Comparison of ENCODE assay signal across 21 cellular contexts in the genomic region with DNA sequence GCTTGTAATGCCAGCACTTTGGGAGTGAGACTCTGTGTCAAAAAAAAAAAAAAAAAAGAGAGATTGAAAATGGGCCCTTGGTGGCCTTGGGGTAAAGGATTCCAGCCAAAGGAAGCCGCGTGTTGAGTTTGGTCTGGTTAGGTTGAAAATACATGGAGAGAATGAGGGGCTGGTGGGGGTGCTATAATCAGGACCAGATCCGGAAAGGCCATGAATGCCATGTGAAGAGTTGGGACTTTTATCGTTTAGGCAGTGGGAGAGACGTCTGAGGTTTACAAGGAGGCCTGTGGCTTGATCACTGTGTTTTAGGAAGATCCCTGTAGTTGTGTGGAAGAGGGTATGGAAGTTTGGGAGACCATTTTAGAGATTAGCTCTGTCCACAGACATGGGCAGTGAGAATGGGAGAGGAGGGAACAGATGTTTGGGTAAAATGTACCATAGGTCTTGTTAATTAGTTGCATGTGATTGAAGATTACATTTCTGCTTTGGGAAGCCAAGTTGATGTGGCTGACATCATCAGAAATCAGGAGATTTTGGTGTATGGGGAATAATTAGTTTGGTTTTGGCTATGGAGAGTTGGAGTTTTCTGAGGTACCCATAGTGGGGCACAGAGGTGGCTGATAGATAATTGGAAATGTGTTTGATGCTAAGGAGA. TPM values are rescaled to one million over a fixed set of nuclear protein-coding genes. Genes with fewer than 3 reads are reported as not detected.
DNase-seq lines count a peak whose midpoint lies in the region; ATAC-seq and TF ChIP-seq lines count a peak whose summit lies in the region.
"Had no signal": no experiment of that assay in that cellular context is flagged by ENCODE, and none has a peak within 500 bp of the region (broad histone marks: within the 10 kb centered on the region; RNA-seq: fewer than 3 reads in every experiment).

No MANE protein-coding gene starts in this region.

- no peak for DNase-seq in CD4-positive, alpha-beta T cell
- DNase-seq in MG63, result no peak
- no peak for DNase-seq in mammary epithelial cell
- DNase-seq in nephron progenitor cell, result no peak
- no peak for DNase-seq in activated T-helper 2 cell treated with anti-CD3 and anti-CD28 coated beads, Interferon-gamma antibody, Interleukin-2, Interleukin-4, amounts not matched to agents 10 μg/mL and 5 μg/mL and 100 μg/mL, durations not matched to agents 14 hours and 24 hours and 36 hours (ENCODE audit: low spot score)
- no peak for DNase-seq in T-helper 1 cell
- DNase-seq in activated gamma-delta T cell treated with Interleukin-2 at 50 U/mL for 16 hours, result no peak
- DNase-seq: COR-L47; GDM1; hippocampal formation; islet precursor cell; naive thymus-derived CD4-positive, alpha-beta T cell; NCI-H1092 treated with DMSO at 0.1 percent for 48 hours; OCI-M1; stimulated activated CD4-positive, alpha-beta T cell treated with anti-CD3 and anti-CD28 coated beads, Interleukin-2, amount 100 ng/mL, for 24 hours; stomach had no signal

- H3K27me3 ChIP-seq in CD4-positive, alpha-beta T cell (ENCODE audit: control insufficient read depth, insufficient read depth, low read length), result no peaks in the 10 kb centered on the region
- H3K27me3 ChIP-seq in MG63 (no peaks in the 10 kb centered on the region), mammary epithelial cell (ENCODE audit: insufficient read depth, low read length) (no peaks in the 10 kb centered on the region)
- H3K27me3 ChIP-seq: esophagus muscularis mucosa, stomach had no signal

- no peaks in the 10 kb centered on the region for H4K20me1 ChIP-seq in mammary epithelial cell (ENCODE audit: insufficient read depth, low read length)

- peaks cover 6% of the 10 kb centered on the region for H3K36me3 Mint-ChIP-seq in CD4-positive, alpha-beta T cell (ENCODE audit: low read depth)
- peaks cover 39% of the 10 kb centered on the region for H3K36me3 Mint-ChIP-seq in nephron progenitor cell (ENCODE audit: low read depth)
- H3K36me3 Mint-ChIP-seq in activated T-helper 2 cell treated with anti-CD3 and anti-CD28 coated beads, Interferon-gamma antibody, Interleukin-2, Interleukin-4, amounts not matched to agents 10 μg/mL and 5 μg/mL and 100 μg/mL, durations not matched to agents 14 hours and 24 hours and 36 hours (ENCODE audit: low read depth), result peaks cover 8% of the 10 kb centered on the region
- H3K36me3 Mint-ChIP-seq in activated T-helper 17 cell treated with anti-CD3 and anti-CD28 coated beads, Interleukin-2, amount 50 U/mL, for 72 hours (ENCODE audit: low read depth), result peaks cover 19% of the 10 kb centered on the region

- no peak for TF ChIP-seq CTCF in CD4-positive, alpha-beta T cell (IDR thresholded peaks at IDR 0.05)
- TF ChIP-seq CTCF in mammary epithelial cell (conservative IDR thresholded peaks at IDR 0.05 in 1 of 2, IDR thresholded peaks at IDR 0.05 in 1 of 2; ENCODE audit: extremely low read depth in 1 of 2, insufficient read depth in 1 of 2, low read depth in 1 of 2, low read length in 2 of 2), result no peak
- TF ChIP-seq CTCF in nephron progenitor cell (IDR thresholded peaks at IDR 0.05), result no peak

- peak overlapping the region; percentile 8 for H3K4me3 Mint-ChIP-seq in CD4-positive, alpha-beta T cell
- H3K4me3 Mint-ChIP-seq in nephron progenitor cell, result no peak overlapping the region
- no peak overlapping the region for H3K4me3 Mint-ChIP-seq in activated T-helper 2 cell treated with anti-CD3 and anti-CD28 coated beads, Interferon-gamma antibody, Interleukin-2, Interleukin-4, amounts not matched to agents 10 μg/mL and 5 μg/mL and 100 μg/mL, durations not matched to agents 14 hours and 24 hours and 36 hours (ENCODE audit: low read depth)
- H3K4me3 Mint-ChIP-seq in activated T-helper 17 cell treated with anti-CD3 and anti-CD28 coated beads, Interleukin-2, amount 50 U/mL, for 72 hours, result no peak overlapping the region
- H3K4me3 Mint-ChIP-seq: activated naive CD4-positive, alpha-beta T cell treated with anti-CD3 and anti-CD28 coated beads, Interleukin-2, amount 50 U/mL, for 24 hours had no signal

- WGBS in mammary epithelial cell (ENCODE audit: low coverage, missing lambda C conversion rate), result 98% methylated on average over 5 of the region's 5 CpGs

- peak overlapping the region; percentile 12; the same call in 1 of the 2 replicates for H3K4me3 ChIP-seq in MG63
- no peak overlapping the region for H3K4me3 ChIP-seq in mammary epithelial cell (replicated peaks in 1 of 3; ENCODE audit: insufficient read depth in 1 of 3, low read depth in 2 of 3, low read length in 3 of 3)
- H3K4me3 ChIP-seq: esophagus muscularis mucosa, HAP-1, stomach had no signal

- H3K4me2 ChIP-seq in mammary epithelial cell (ENCODE audit: insufficient read depth, low read depth, low read length), result peak overlapping the region; percentile 57
- H3K4me2 ChIP-seq: KMS-11 had no signal

- no peak overlapping the region for H2AFZ ChIP-seq in mammary epithelial cell (ENCODE audit: low read depth, low read length)

- BruUV-seq in mammary epithelial cell (replicated peaks; lab: Mats Ljungman, UMichigan), result no TSS peak

- H3K9ac ChIP-seq in mammary epithelial cell (ENCODE audit: insufficient read depth, low read length), result no peak overlapping the region
- H3K9ac ChIP-seq: KMS-11 had no signal

- H3K4me1 Mint-ChIP-seq in CD4-positive, alpha-beta T cell (ENCODE audit: low read depth), result peaks cover 44% of the 10 kb centered on the region
- peaks cover 48% of the 10 kb centered on the region for H3K4me1 Mint-ChIP-seq in nephron progenitor cell
- H3K4me1 Mint-ChIP-seq in activated T-helper 2 cell treated with anti-CD3 and anti-CD28 coated beads, Interferon-gamma antibody, Interleukin-2, Interleukin-4, amounts not matched to agents 10 μg/mL and 5 μg/mL and 100 μg/mL, durations not matched to agents 14 hours and 24 hours and 36 hours (ENCODE audit: low read depth), result peaks cover 26% of the 10 kb centered on the region
- H3K4me1 Mint-ChIP-seq in activated T-helper 17 cell treated with anti-CD3 and anti-CD28 coated beads, Interleukin-2, amount 50 U/mL, for 72 hours, result peaks cover 43% of the 10 kb centered on the region

- peaks cover 76% of the 10 kb centered on the region for H3K79me2 ChIP-seq in mammary epithelial cell (ENCODE audit: insufficient read depth, low read length)

- no peaks in the 10 kb centered on the region for H3K9me3 ChIP-seq in CD4-positive, alpha-beta T cell (ENCODE audit: control insufficient read depth, low read length)
- H3K9me3 ChIP-seq in MG63 (no peaks in the 10 kb centered on the region), mammary epithelial cell (replicated peaks; ENCODE audit: insufficient read depth, low read length) (no peaks in the 10 kb centered on the region)
- H3K9me3 ChIP-seq: esophagus muscularis mucosa, HAP-1, stomach had no signal

- H3K27ac ChIP-seq in CD4-positive, alpha-beta T cell (ENCODE audit: low read depth, low read length), result no peak overlapping the region
- H3K27ac ChIP-seq in mammary epithelial cell (ENCODE audit: insufficient read depth, low read depth, low read length), result peak overlapping the region; percentile 95
- H3K27ac ChIP-seq: KMS-11 had no signal

- no peaks in the 10 kb centered on the region for H3K27me3 Mint-ChIP-seq in CD4-positive, alpha-beta T cell
- no peaks in the 10 kb centered on the region for H3K27me3 Mint-ChIP-seq in nephron progenitor cell (ENCODE audit: low read depth, poor library complexity)
- peaks cover 2% of the 10 kb centered on the region for H3K27me3 Mint-ChIP-seq in activated T-helper 2 cell treated with anti-CD3 and anti-CD28 coated beads, Interferon-gamma antibody, Interleukin-2, Interleukin-4, amounts not matched to agents 10 μg/mL and 5 μg/mL and 100 μg/mL, durations not matched to agents 14 hours and 24 hours and 36 hours (ENCODE audit: low read depth)
- H3K27me3 Mint-ChIP-seq in activated T-helper 17 cell treated with anti-CD3 and anti-CD28 coated beads, Interleukin-2, amount 50 U/mL, for 72 hours, result no peaks in the 10 kb centered on the region
- H3K27me3 Mint-ChIP-seq: activated naive CD4-positive, alpha-beta T cell treated with anti-CD3 and anti-CD28 coated beads, Interleukin-2, amount 50 U/mL, for 24 hours had no signal

- CTCF ChIA-PET in CD4-positive, alpha-beta T cell (lab: Charles Lee), result no interaction called here
- CTCF ChIA-PET in mammary epithelial cell (lab: Charles Lee; ENCODE audit: low non-redundant PET), result no interaction called here

- peaks cover 45% of the 10 kb centered on the region for H3K4me1 ChIP-seq in mammary epithelial cell (ENCODE audit: insufficient read depth, low read length)

- H3K9me3 Mint-ChIP-seq in CD4-positive, alpha-beta T cell, result no peaks in the 10 kb centered on the region
- H3K9me3 Mint-ChIP-seq in nephron progenitor cell, result no peaks in the 10 kb centered on the region
- H3K9me3 Mint-ChIP-seq in activated T-helper 2 cell treated with anti-CD3 and anti-CD28 coated beads, Interferon-gamma antibody, Interleukin-2, Interleukin-4, amounts not matched to agents 10 μg/mL and 5 μg/mL and 100 μg/mL, durations not matched to agents 14 hours and 24 hours and 36 hours, result no peaks in the 10 kb centered on the region
- H3K9me3 Mint-ChIP-seq in activated T-helper 17 cell treated with anti-CD3 and anti-CD28 coated beads, Interleukin-2, amount 50 U/mL, for 72 hours, result no peaks in the 10 kb centered on the region
- H3K9me3 Mint-ChIP-seq: activated naive CD4-positive, alpha-beta T cell treated with anti-CD3 and anti-CD28 coated beads, Interleukin-2, amount 50 U/mL, for 24 hours had no signal

- in situ Hi-C loops in mammary epithelial cell (cut with MboI; ENCODE audit: low sequenced_read_pairs in 2 of 2), result loop anchor here in 1 of 2 donors (5.0 to 25.0 kb wide), 2 partner anchors 78 to 157 kb away; partner anchors contain the start of genes CAVIN4 and TEX10

- intact Hi-C loops in CD4-positive, alpha-beta T cell (cut with DNase I, micrococcal nuclease), result loop anchor here (10.0 kb wide), 1 partner anchor 1246 kb away; no protein-coding TSS in a partner anchor
- intact Hi-C loops in mammary epithelial cell (cut with micrococcal nuclease), result no loop called here
- intact Hi-C loops in activated T-helper 2 cell treated with anti-CD3 and anti-CD28 coated beads, Interferon-gamma antibody, Interleukin-2, Interleukin-4, amounts not matched to agents 10 μg/mL and 5 μg/mL and 100 μg/mL, durations not matched to agents 14 hours and 24 hours and 36 hours (cut with micrococcal nuclease), result no loop called here

- dilution Hi-C loops in mammary epithelial cell (cut with HindIII; ENCODE audit: low sequenced_read_pairs), result loop anchor here (25.0 kb wide), 1 partner anchor 157 kb away; the partner anchor contains the start of gene CAVIN4

- no peak for ATAC-seq in CD4-positive, alpha-beta T cell (ENCODE audit: poor library complexity)
- no peak for ATAC-seq in activated T-helper 17 cell treated with anti-CD3 and anti-CD28 coated beads, Interleukin-2, amount 50 U/mL, for 72 hours (replicated peaks)
- ATAC-seq: naive thymus-derived CD4-positive, alpha-beta T cell had no signal

- H3K27ac Mint-ChIP-seq in CD4-positive, alpha-beta T cell, result no peak overlapping the region
- H3K27ac Mint-ChIP-seq in nephron progenitor cell, result peak overlapping the region; percentile 6
- no peak overlapping the region for H3K27ac Mint-ChIP-seq in activated T-helper 2 cell treated with anti-CD3 and anti-CD28 coated beads, Interferon-gamma antibody, Interleukin-2, Interleukin-4, amounts not matched to agents 10 μg/mL and 5 μg/mL and 100 μg/mL, durations not matched to agents 14 hours and 24 hours and 36 hours
- no peak overlapping the region for H3K27ac Mint-ChIP-seq in activated T-helper 17 cell treated with anti-CD3 and anti-CD28 coated beads, Interleukin-2, amount 50 U/mL, for 72 hours
- H3K27ac Mint-ChIP-seq: activated naive CD4-positive, alpha-beta T cell treated with anti-CD3 and anti-CD28 coated beads, Interleukin-2, amount 50 U/mL, for 24 hours had no signal

- POLR2A ChIA-PET in CD4-positive, alpha-beta T cell (lab: Charles Lee), result no interaction called here

- H3K36me3 ChIP-seq in MG63 (peaks cover 55% of the 10 kb centered on the region), mammary epithelial cell (ENCODE audit: insufficient read depth, low read length) (no peaks in the 10 kb centered on the region)
- H3K36me3 ChIP-seq: esophagus muscularis mucosa, HAP-1, stomach had no signal

RNA-seq across cellular contexts. Expression of gene MSANTD3, which starts 3.5 kb away (rescaled TPM):
- total RNA-seq in CD4-positive, alpha-beta T cell, result 1 to 10 TPM; 8.8 to 9.6 TPM
- total RNA-seq in MG63 (2014; rRNA removed; shearing (Covaris generic); ENCODE audit: low replicate concordance), result 73.1 and 97.4 TPM in 2 replicates
- 10 to 100 TPM; 44.3 to 74.0 TPM for total RNA-seq in mammary epithelial cell
- polyA plus RNA-seq in mammary epithelial cell, result 46.8 TPM
- 36.7 TPM for polyA minus RNA-seq in mammary epithelial cell
- total RNA-seq in activated T-helper 2 cell treated with anti-CD3 and anti-CD28 coated beads, Interferon-gamma antibody, Interleukin-2, Interleukin-4, amounts not matched to agents 10 μg/mL and 5 μg/mL and 100 μg/mL, durations not matched to agents 14 hours and 24 hours and 36 hours, result 16.2 and 17.6 TPM in 2 replicates
- 10 to 100 TPM; 17.3 to 23.3 TPM for total RNA-seq in activated T-helper 17 cell treated with anti-CD3 and anti-CD28 coated beads, Interleukin-2, amount 50 U/mL, for 72 hours

RNA-seq across cellular contexts. Expression of gene TMEFF1, which starts 42.5 kb away (rescaled TPM):
- total RNA-seq in CD4-positive, alpha-beta T cell, result not detected
- total RNA-seq in MG63 (2014; rRNA removed; shearing (Covaris generic); ENCODE audit: low replicate concordance), result 8.8 TPM in 1 of 2 replicates, not detected in the other
- under 1 TPM; 0.26 to 0.33 TPM for total RNA-seq in mammary epithelial cell
- polyA plus RNA-seq in mammary epithelial cell, result 0.32 TPM
- not detected for polyA minus RNA-seq in mammary epithelial cell
- total RNA-seq in activated T-helper 2 cell treated with anti-CD3 and anti-CD28 coated beads, Interferon-gamma antibody, Interleukin-2, Interleukin-4, amounts not matched to agents 10 μg/mL and 5 μg/mL and 100 μg/mL, durations not matched to agents 14 hours and 24 hours and 36 hours, result 0.52 and 1.1 TPM in 2 replicates
- under 1 TPM in 1 of 2 donors, not detected in 1; 0.37 TPM for total RNA-seq in activated T-helper 17 cell treated with anti-CD3 and anti-CD28 coated beads, Interleukin-2, amount 50 U/mL, for 72 hours
- polyA plus RNA-seq: naive thymus-derived CD4-positive, alpha-beta T cell had no signal

Comparison
In these comparisons a context has a peak if more than half of its experiments do, and no peak if none do; other contexts are left out.
1. intact Hi-C loops: an anchor here in CD4-positive, alpha-beta T cell (10.0 kb wide); none called in mammary epithelial cell and activated T-helper 2 cell treated with anti-CD3 and anti-CD28 coated beads, Interferon-gamma antibody, Interleukin-2, Interleukin-4, amounts not matched to agents 10 μg/mL and 5 μg/mL and 100 μg/mL, durations not matched to agents 14 hours and 24 hours and 36 hours.